Comparison of ENCODE assay signal across 8 cellular contexts in genomic region chr1:226940029-226940805, GRCh38. TPM values are rescaled to one million over a fixed set of nuclear protein-coding genes. Genes with fewer than 3 reads are reported as not detected.
DNase-seq lines count a peak whose midpoint lies in the region; ATAC-seq and TF ChIP-seq lines count a peak whose summit lies in the region.

Gene COQ8A (plus strand): TSS chr1:226940294. CDS start chr1:226961386, 21,092 bp downstream.

- peak; percentile 91 for ATAC-seq in GM19351 (IDR thresholded peaks at IDR 0.05; ENCODE audit: unreplicated experiment)
- ATAC-seq in HG03520 (IDR thresholded peaks at IDR 0.05; ENCODE audit: unreplicated experiment) = peak; percentile 96

- no peaks in the 10 kb centered on the region for H3K9me3 ChIP-seq in colonic mucosa

- peak within 1 kb of the TSS; percentile 90 for H3K4me3 ChIP-seq in colonic mucosa

- no peaks in the 10 kb centered on the region for H3K27me3 ChIP-seq in colonic mucosa

- peaks cover 21% of the 10 kb centered on the region for H3K4me1 ChIP-seq in colonic mucosa

- peak within 1 kb of the TSS; percentile 99 for H3K27ac Mint-ChIP-seq in activated CD4-positive, alpha-beta T cell treated with anti-CD3 and anti-CD28 coated beads, Interleukin-2, amount 10 ng/mL, durations not matched to agents 24 days and 14 days

- H3K36me3 ChIP-seq in colonic mucosa = no peaks in the 10 kb centered on the region

- H3K27ac ChIP-seq in colonic mucosa = peak within 1 kb of the TSS; percentile 98

- intact Hi-C loops in activated CD4-positive, alpha-beta T cell treated with anti-CD3 and anti-CD28 coated beads, Interleukin-2, amount 10 ng/mL, durations not matched to agents 24 days and 14 days (cut with micrococcal nuclease) = loop anchor here (1.0 to 5.0 kb wide), 3 partner anchors 70 to 533 kb away; partner anchors contain the start of genes PARP1 and PSEN2
- intact Hi-C loops in colonic mucosa (cut with DNase I) = no loop called here

- peaks cover 42% of the 10 kb centered on the region for H3K4me1 Mint-ChIP-seq in activated CD4-positive, alpha-beta T cell treated with anti-CD3 and anti-CD28 coated beads, Interleukin-2, amount 10 ng/mL, durations not matched to agents 24 days and 14 days

- H3K9me3 Mint-ChIP-seq in activated CD4-positive, alpha-beta T cell treated with anti-CD3 and anti-CD28 coated beads, Interleukin-2, amount 10 ng/mL, durations not matched to agents 24 days and 14 days = peaks cover 12% of the 10 kb centered on the region

- H3K27me3 Mint-ChIP-seq in activated CD4-positive, alpha-beta T cell treated with anti-CD3 and anti-CD28 coated beads, Interleukin-2, amount 10 ng/mL, durations not matched to agents 24 days and 14 days = no peaks in the 10 kb centered on the region

- H3K4me3 Mint-ChIP-seq in activated CD4-positive, alpha-beta T cell treated with anti-CD3 and anti-CD28 coated beads, Interleukin-2, amount 10 ng/mL, durations not matched to agents 24 days and 14 days = peak within 1 kb of the TSS; percentile 93

- no peak for TF ChIP-seq CTCF in colonic mucosa (IDR thresholded peaks at IDR 0.05)

- DNase-seq in Ammon's horn (ENCODE audit: low spot score) (peak; percentile 99), NCI-H526 treated with DMSO at 0.1 percent for 48 hours (lab: John Stamatoyannopoulos, UW) (peak; percentile 95), colonic mucosa (peak; percentile 99), kidney glomerular epithelial cell (lab: John Stamatoyannopoulos, UW) (peak; percentile 97)
- DNase-seq in activated CD4-positive, alpha-beta T cell treated with anti-CD3 and anti-CD28 coated beads, Interleukin-2, amount 10 ng/mL, durations not matched to agents 24 days and 14 days = peak; percentile 100
- peak; percentile 98 for DNase-seq in stimulated activated CD4-positive, alpha-beta T cell treated with anti-CD3 and anti-CD28 coated beads, Interleukin-15, amount 100 ng/mL, for 48 hours (ENCODE audit: low read depth in 2 of 2)

- peak within 1 kb of the TSS; percentile 95 to 97 for H3K9ac ChIP-seq in colonic mucosa (ENCODE audit: low read depth in 2 of 2, low read length in 2 of 2)

- H3K36me3 Mint-ChIP-seq in activated CD4-positive, alpha-beta T cell treated with anti-CD3 and anti-CD28 coated beads, Interleukin-2, amount 10 ng/mL, durations not matched to agents 24 days and 14 days (ENCODE audit: low read depth) = peaks cover 12% of the 10 kb centered on the region

RNA-seq across cellular contexts. Expression of gene COQ8A, which starts in this region (rescaled TPM):
- total RNA-seq in activated CD4-positive, alpha-beta T cell treated with anti-CD3 and anti-CD28 coated beads, Interleukin-2, amount 10 ng/mL, durations not matched to agents 24 days and 14 days = 27.0 and 35.3 TPM in 2 replicates
- 10 to 100 TPM; 56.3 to 58.1 TPM for total RNA-seq in colonic mucosa

Comparison
In these comparisons a context has a peak if more than half of its experiments do, and no peak if none do; other contexts are left out.
1. Peak in every context shown above with its lines: DNase-seq, ATAC-seq, H3K4me3 ChIP-seq and H3K27ac ChIP-seq.